In genomic region chr5:177107159-177107558, GRCh38 we compare ENCODE assay signal across 1 cellular context.
A peak's percentile ranks its signal among the peaks of the same experiment; 100 is the strongest.
TF ChIP-seq lines count a peak whose summit lies in the region.

No MANE protein-coding gene starts in this region.

TF ChIP-seq in HepG2, 621 proteins besides CTCF, POLR2A, EP300 and RAD21:
- TF ChIP-seq PCBP1 (IDR thresholded peaks at IDR 0.05; ENCODE audit: borderline replicate concordance, low read depth, low read length) (no peak), ZNF784 (CRISPR knock-in tag; IDR thresholded peaks at IDR 0.05; ENCODE audit: borderline replicate concordance) (no peak), HOXA3 (CRISPR knock-in tag; IDR thresholded peaks at IDR 0.05) (0 out of 2 replicates have a peak, but pooled peaks have one; percentile 23), THAP11 (CRISPR knock-in tag; IDR thresholded peaks at IDR 0.05) (no peak), RCOR2 (CRISPR knock-in tag; IDR thresholded peaks at IDR 0.05) (no peak), GATAD2A (CRISPR knock-in tag; IDR thresholded peaks at IDR 0.05) (0 out of 2 replicates have a peak, but pooled peaks have one; percentile 8), ZNF207 (IDR thresholded peaks at IDR 0.05; ENCODE audit: borderline replicate concordance) (no peak), ZMYM3 (CRISPR knock-in tag; IDR thresholded peaks at IDR 0.05) (peak; percentile 88), HDAC2 (CRISPR knock-in tag; IDR thresholded peaks at IDR 0.05) (no peak), HNF4A (CRISPR knock-in tag; IDR thresholded peaks at IDR 0.05) (0 out of 2 replicates have a peak, but pooled peaks have one; percentile 13), TBX2 (CRISPR knock-in tag; IDR thresholded peaks at IDR 0.05; ENCODE audit: borderline replicate concordance) (no peak), KDM1A (CRISPR knock-in tag; IDR thresholded peaks at IDR 0.05) (0 out of 2 replicates have a peak, but pooled peaks have one; percentile 31), KMT2A (CRISPR knock-in tag; IDR thresholded peaks at IDR 0.05) (no peak), RARG (CRISPR knock-in tag; IDR thresholded peaks at IDR 0.05; ENCODE audit: low read depth) (no peak)
- TF ChIP-seq, protein P1, sequence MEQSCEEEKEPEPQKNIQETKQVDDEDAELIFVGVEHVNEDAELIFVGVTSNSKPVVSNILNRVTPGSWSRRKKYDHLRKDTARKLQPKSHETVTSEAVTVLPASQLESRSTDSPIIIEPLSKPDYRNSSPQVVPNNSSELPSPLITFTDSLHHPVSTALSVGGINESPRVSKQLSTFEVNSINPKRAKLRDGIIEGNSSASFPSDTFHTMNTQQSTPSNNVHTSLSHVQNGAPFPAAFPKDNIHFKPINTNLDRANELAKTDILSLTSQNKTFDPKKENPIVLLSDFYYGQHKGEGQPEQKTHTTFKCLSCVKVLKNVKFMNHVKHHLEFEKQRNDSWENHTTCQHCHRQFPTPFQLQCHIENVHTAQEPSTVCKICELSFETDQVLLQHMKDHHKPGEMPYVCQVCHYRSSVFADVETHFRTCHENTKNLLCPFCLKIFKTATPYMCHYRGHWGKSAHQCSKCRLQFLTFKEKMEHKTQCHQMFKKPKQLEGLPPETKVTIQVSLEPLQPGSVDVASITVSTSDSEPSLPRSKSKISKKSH (CRISPR knock-in tag; IDR thresholded peaks at IDR 0.05; ENCODE audit: borderline replicate concordance): no peak
- TF ChIP-seq, protein P2, sequence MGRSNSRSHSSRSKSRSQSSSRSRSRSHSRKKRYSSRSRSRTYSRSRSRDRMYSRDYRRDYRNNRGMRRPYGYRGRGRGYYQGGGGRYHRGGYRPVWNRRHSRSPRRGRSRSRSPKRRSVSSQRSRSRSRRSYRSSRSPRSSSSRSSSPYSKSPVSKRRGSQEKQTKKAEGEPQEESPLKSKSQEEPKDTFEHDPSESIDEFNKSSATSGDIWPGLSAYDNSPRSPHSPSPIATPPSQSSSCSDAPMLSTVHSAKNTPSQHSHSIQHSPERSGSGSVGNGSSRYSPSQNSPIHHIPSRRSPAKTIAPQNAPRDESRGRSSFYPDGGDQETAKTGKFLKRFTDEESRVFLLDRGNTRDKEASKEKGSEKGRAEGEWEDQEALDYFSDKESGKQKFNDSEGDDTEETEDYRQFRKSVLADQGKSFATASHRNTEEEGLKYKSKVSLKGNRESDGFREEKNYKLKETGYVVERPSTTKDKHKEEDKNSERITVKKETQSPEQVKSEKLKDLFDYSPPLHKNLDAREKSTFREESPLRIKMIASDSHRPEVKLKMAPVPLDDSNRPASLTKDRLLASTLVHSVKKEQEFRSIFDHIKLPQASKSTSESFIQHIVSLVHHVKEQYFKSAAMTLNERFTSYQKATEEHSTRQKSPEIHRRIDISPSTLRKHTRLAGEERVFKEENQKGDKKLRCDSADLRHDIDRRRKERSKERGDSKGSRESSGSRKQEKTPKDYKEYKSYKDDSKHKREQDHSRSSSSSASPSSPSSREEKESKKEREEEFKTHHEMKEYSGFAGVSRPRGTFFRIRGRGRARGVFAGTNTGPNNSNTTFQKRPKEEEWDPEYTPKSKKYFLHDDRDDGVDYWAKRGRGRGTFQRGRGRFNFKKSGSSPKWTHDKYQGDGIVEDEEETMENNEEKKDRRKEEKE (IDR thresholded peaks at IDR 0.05): no peak
